In genomic region chr11:117546431-117547160, GRCh38 we compare ENCODE assay signal across 31 cellular contexts.
DNase-seq lines count a peak whose midpoint lies in the region; ATAC-seq, FAIRE-seq and TF ChIP-seq lines count a peak whose summit lies in the region.
"Had no signal": no experiment of that assay in that cellular context is flagged by ENCODE, and none has a peak within 500 bp of the region (broad histone marks: within the 10 kb centered on the region; RNA-seq: fewer than 3 reads in every experiment).

No MANE protein-coding gene starts in this region.

- H4K20me1 ChIP-seq in IMR-90 (ENCODE audit: insufficient read depth, low read length) = no peaks in the 10 kb centered on the region
- H4K20me1 ChIP-seq in astrocyte (ENCODE audit: insufficient read depth, low read length) = no peaks in the 10 kb centered on the region

- H3K36me3 Mint-ChIP-seq in astrocyte (ENCODE audit: low read depth, unreplicated experiment) (peaks cover 2% of the 10 kb centered on the region), osteocyte (ENCODE audit: unreplicated experiment) (no peaks in the 10 kb centered on the region)
- H3K36me3 Mint-ChIP-seq: mesothelial cell of epicardium; naive thymus-derived CD4-positive, alpha-beta T cell had no signal

- H3K27ac Mint-ChIP-seq in astrocyte (ENCODE audit: unreplicated experiment) (peak overlapping the region; percentile 41), osteocyte (ENCODE audit: unreplicated experiment) (no peak overlapping the region)
- H3K27ac Mint-ChIP-seq: activated CD8-positive, alpha-beta T cell treated with anti-CD3 and anti-CD28 coated beads, Interleukin-2, amount 10 ng/mL, durations not matched to agents 7 days and 5 days; effector memory CD8-positive, alpha-beta T cell; mesothelial cell of epicardium; naive thymus-derived CD4-positive, alpha-beta T cell had no signal

- H2BK15ac ChIP-seq in IMR-90 (ENCODE audit: low read depth, low read length) (no peak overlapping the region), neuronal stem cell (ENCODE audit: low read length) (no peak overlapping the region)

- H3K9me3 ChIP-seq in IMR-90 (ENCODE audit: control insufficient read depth, insufficient read depth, low read length) (no peaks in the 10 kb centered on the region), astrocyte (ENCODE audit: insufficient read depth, low read depth, low read length) (no peaks in the 10 kb centered on the region), neuronal stem cell (replicated peaks in 1 of 2; ENCODE audit: control insufficient read depth in 2 of 2, insufficient read depth in 1 of 2, low read depth in 1 of 2, low read length in 2 of 2) (peaks cover 0 to 3% of the 10 kb centered on the region in 2 donors)
- H3K9me3 ChIP-seq: Caco-2, esophagus muscularis mucosa, left ventricle myocardium inferior, sigmoid colon, testis, uterus had no signal

- H4K91ac ChIP-seq in IMR-90 (ENCODE audit: insufficient read depth, low read depth, low read length) = no peak overlapping the region
- no peak overlapping the region for H4K91ac ChIP-seq in neuronal stem cell (ENCODE audit: low read depth, low read length, poor library complexity)

- H3K4me1 Mint-ChIP-seq in astrocyte (ENCODE audit: low read depth, unreplicated experiment) = peaks cover 20% of the 10 kb centered on the region
- H3K4me1 Mint-ChIP-seq in osteocyte (ENCODE audit: unreplicated experiment) = no peaks in the 10 kb centered on the region
- H3K4me1 Mint-ChIP-seq: mesothelial cell of epicardium; naive thymus-derived CD4-positive, alpha-beta T cell had no signal

- H3K4me2 ChIP-seq in IMR-90 (ENCODE audit: low read depth, low read length) = no peak overlapping the region
- no peak overlapping the region for H3K4me2 ChIP-seq in astrocyte (ENCODE audit: low read length)
- H3K4me2 ChIP-seq in neuronal stem cell (ENCODE audit: insufficient read depth, low read length, poor library complexity, severe bottlenecking) = no peak overlapping the region

- in situ Hi-C loops in IMR-90 (cut with MboI; ENCODE audit: low sequenced_read_pairs) = no loop called here

- FAIRE-seq in astrocyte (lab: Jason Lieb, UNC) = no peak
- FAIRE-seq: frontal cortex, HepG2, TTC549 had no signal

- H3K27me3 ChIP-seq in IMR-90 (ENCODE audit: control insufficient read depth, insufficient read depth, low read length) (peaks cover 9% of the 10 kb centered on the region), astrocyte (ENCODE audit: insufficient read depth, low read length) (peaks cover 3% of the 10 kb centered on the region), neuronal stem cell (ENCODE audit: control insufficient read depth in 3 of 3, insufficient read depth in 3 of 3, low read depth in 1 of 3, low read length in 3 of 3) (no peaks in the 10 kb centered on the region)
- H3K27me3 ChIP-seq: sigmoid colon, testis, uterus had no signal

- H3K23ac ChIP-seq in IMR-90 (ENCODE audit: low read depth, low read length) (no peak overlapping the region), neuronal stem cell (ENCODE audit: low read depth, low read length, poor library complexity) (no peak overlapping the region)

- H3K27ac ChIP-seq in IMR-90 (ENCODE audit: insufficient read depth, low read length) (no peak overlapping the region), astrocyte (ENCODE audit: low read depth, low read length) (no peak overlapping the region), neuronal stem cell (replicated peaks; ENCODE audit: low read length) (no peak overlapping the region)
- H3K27ac ChIP-seq: esophagus muscularis mucosa, left ventricle myocardium inferior, parathyroid adenoma, sigmoid colon, testis, uterus had no signal

- H3K36me3 ChIP-seq in IMR-90 (ENCODE audit: control insufficient read depth, insufficient read depth, low read length) = no peaks in the 10 kb centered on the region
- no peaks in the 10 kb centered on the region for H3K36me3 ChIP-seq in astrocyte (ENCODE audit: insufficient read depth, low read length)
- no peaks in the 10 kb centered on the region for H3K36me3 ChIP-seq in neuronal stem cell (replicated peaks in 1 of 2; ENCODE audit: control insufficient read depth in 2 of 2, insufficient read depth in 2 of 2, low read length in 2 of 2)
- H3K36me3 ChIP-seq: esophagus muscularis mucosa, left ventricle myocardium inferior, sigmoid colon, uterus had no signal

- H3K9me3 Mint-ChIP-seq in astrocyte (ENCODE audit: unreplicated experiment) (peaks cover 10% of the 10 kb centered on the region), osteocyte (ENCODE audit: unreplicated experiment) (no peaks in the 10 kb centered on the region)
- H3K9me3 Mint-ChIP-seq: effector memory CD8-positive, alpha-beta T cell had no signal

- POLR2A ChIA-PET in IMR-90 (lab: Charles Lee; ENCODE audit: unreplicated experiment) = no interaction called here

- TF ChIP-seq CTCF in IMR-90 (conservative IDR thresholded peaks at IDR 0.05; ENCODE audit: low read depth, low read length) (no peak), astrocyte (IDR thresholded peaks at IDR 0.05; ENCODE audit: insufficient read depth, low read depth, low read length) (no peak), osteocyte (IDR thresholded peaks at IDR 0.05) (no peak)

- H3K27me3 Mint-ChIP-seq in astrocyte (ENCODE audit: low read depth, unreplicated experiment) = peaks cover 71% of the 10 kb centered on the region
- peaks cover 19% of the 10 kb centered on the region for H3K27me3 Mint-ChIP-seq in osteocyte (ENCODE audit: unreplicated experiment)

- H3K79me1 ChIP-seq in IMR-90 (ENCODE audit: low read depth in 1 of 2, low read length in 2 of 2) (no peaks in the 10 kb centered on the region), neuronal stem cell (ENCODE audit: low read depth, low read length) (no peaks in the 10 kb centered on the region)

- H3K14ac ChIP-seq in IMR-90 (replicated peaks; ENCODE audit: low read depth, low read length) (no peak overlapping the region), neuronal stem cell (ENCODE audit: low read length) (no peak overlapping the region)

- no peak overlapping the region for H2AK9ac ChIP-seq in IMR-90 (replicated peaks; ENCODE audit: low read depth, low read length, poor library complexity)

- dilution Hi-C loops in IMR-90 (cut with HindIII; ENCODE audit: low sequenced_read_pairs, unreplicated experiment) = no loop called here

- peak overlapping the region; percentile 41 for H2BK12ac ChIP-seq in neuronal stem cell (ENCODE audit: low read length)

- no peak overlapping the region for H2BK5ac ChIP-seq in IMR-90 (ENCODE audit: low read depth, low read length, poor library complexity, severe bottlenecking)
- H2BK5ac ChIP-seq in neuronal stem cell (ENCODE audit: low read length) = no peak overlapping the region

- no TSS peak for BruUV-seq in IMR-90 (replicated peaks; lab: Mats Ljungman, UMichigan)

- no peak for ATAC-seq in IMR-90 (ENCODE audit: low read depth)
- ATAC-seq in GM21576 (IDR thresholded peaks at IDR 0.05; ENCODE audit: unreplicated experiment) = no peak
- ATAC-seq: activated CD8-positive, alpha-beta T cell treated with anti-CD3 and anti-CD28 coated beads, Interleukin-2, amount 10 ng/mL, durations not matched to agents 7 days and 5 days; effector memory CD8-positive, alpha-beta T cell; HepG2; naive thymus-derived CD4-positive, alpha-beta T cell had no signal

- WGBS in IMR-90 (ENCODE audit: extremely low coverage in 2 of 2, insufficient read length in 1 of 2), 2 experiments = no CpG with 5 or more reads among the region's 9 CpGs
- WGBS in neuronal stem cell (ENCODE audit: extremely low coverage in 2 of 2, insufficient read length in 2 of 2, insufficient replicate concordance in 1 of 2), 2 donors = no CpG with 5 or more reads among the region's 9 CpGs

- H2AFZ ChIP-seq in IMR-90 (replicated peaks; ENCODE audit: low read length, poor library complexity) (peak overlapping the region; percentile 32), astrocyte (ENCODE audit: low read depth, low read length) (no peak overlapping the region), neuronal stem cell (ENCODE audit: low read length) (peak overlapping the region; percentile 72)
- H2AFZ ChIP-seq: parathyroid adenoma had no signal

- no peak for TF ChIP-seq RAD21 in IMR-90 (IDR thresholded peaks at IDR 0.05; ENCODE audit: low read length)

- H3K56ac ChIP-seq in IMR-90 (ENCODE audit: extremely low read depth, insufficient read depth, low read length) = no peak overlapping the region

- intact Hi-C loops in IMR-90 (cut with micrococcal nuclease) = no loop called here

- H3K79me2 ChIP-seq in astrocyte (ENCODE audit: insufficient read depth, low read length) = no peaks in the 10 kb centered on the region
- H3K79me2 ChIP-seq: parathyroid adenoma had no signal

- DNase-seq in IMR-90 (no peak), NCI-H2081 treated with DMSO at 0.1 percent for 48 hours (lab: John Stamatoyannopoulos, UW) (peak; percentile 67), astrocyte (ENCODE audit: low read depth) (no peak), neuronal stem cell (ENCODE audit: low spot score) (no peak), KG1 (lab: John Stamatoyannopoulos, UW) (no peak), osteocyte (ENCODE audit: extremely low spot score, unreplicated experiment) (no peak)
- DNase-seq: activated CD4-positive, CD25-positive, alpha-beta regulatory T cell treated with anti-CD3 and anti-CD28 coated beads, Interleukin-2, amount 50 U/mL, for 72 hours; activated CD8-positive, alpha-beta T cell treated with anti-CD3 and anti-CD28 coated beads, Interleukin-2, amount 10 ng/mL, durations not matched to agents 7 days and 5 days; activated gamma-delta T cell; activated T-cell treated with anti-CD3 and anti-CD28 coated beads for 4 hours; C1 segment of cervical spinal cord; Caco-2; effector memory CD8-positive, alpha-beta T cell; HCEC 1CT; hippocampal formation; left ventricle myocardium inferior; naive thymus-derived CD4-positive, alpha-beta T cell; NCI-H146; NCI-H446 treated with DMSO at 0.1 percent for 48 hours; sigmoid colon; stimulated activated naive CD4-positive, alpha-beta T cell treated with Interleukin-2 at 50 U/mL for 16 hours; T-helper 1 cell; testis; uterus had no signal

- H3K18ac ChIP-seq in IMR-90 (ENCODE audit: low read depth, low read length) (no peak overlapping the region), neuronal stem cell (ENCODE audit: low read length) (peak overlapping the region; percentile 22)

- no peak overlapping the region for H4K8ac ChIP-seq in IMR-90 (ENCODE audit: low read depth in 2 of 2, low read length in 2 of 2)
- H4K8ac ChIP-seq in neuronal stem cell (ENCODE audit: low read depth, low read length) = no peak overlapping the region

- no peak overlapping the region for H3K4me3 Mint-ChIP-seq in astrocyte (ENCODE audit: unreplicated experiment)
- no peak overlapping the region for H3K4me3 Mint-ChIP-seq in osteocyte (ENCODE audit: unreplicated experiment)
- H3K4me3 Mint-ChIP-seq: activated CD8-positive, alpha-beta T cell treated with anti-CD3 and anti-CD28 coated beads, Interleukin-2, amount 10 ng/mL, durations not matched to agents 7 days and 5 days; effector memory CD8-positive, alpha-beta T cell; mesothelial cell of epicardium; naive thymus-derived CD4-positive, alpha-beta T cell had no signal

- H3K4ac ChIP-seq in IMR-90 (ENCODE audit: low read depth, low read length) (no peak overlapping the region), neuronal stem cell (ENCODE audit: low read length) (no peak overlapping the region)

- H4K5ac ChIP-seq in IMR-90 (ENCODE audit: low read depth, low read length) = no peak overlapping the region

- no peak overlapping the region for H3K9ac ChIP-seq in IMR-90 (ENCODE audit: low read depth, low read length)
- no peak overlapping the region for H3K9ac ChIP-seq in astrocyte (ENCODE audit: low read length)
- H3K9ac ChIP-seq in neuronal stem cell (ENCODE audit: low read depth, low read length, poor library complexity) = no peak overlapping the region
- H3K9ac ChIP-seq: parathyroid adenoma had no signal

- no peak overlapping the region for H3K4me3 ChIP-seq in IMR-90 (ENCODE audit: insufficient read depth, low read depth, low read length)
- no peak overlapping the region for H3K4me3 ChIP-seq in astrocyte (ENCODE audit: insufficient read depth, low read depth, low read length)
- no peak overlapping the region for H3K4me3 ChIP-seq in neuronal stem cell (ENCODE audit: low read length in 2 of 2)
- H3K4me3 ChIP-seq: esophagus muscularis mucosa, left ventricle myocardium inferior, sigmoid colon, testis, uterus had no signal

- CTCF ChIA-PET in IMR-90 (lab: Yijun Ruan, JAX) = no interaction called here

- H2BK120ac ChIP-seq in IMR-90 (ENCODE audit: low read depth, low read length) (no peak overlapping the region), neuronal stem cell (ENCODE audit: low read depth, low read length) (peak overlapping the region; percentile 68)

- H2AK5ac ChIP-seq in IMR-90 (ENCODE audit: low read depth, low read length) = no peak overlapping the region
- H2AK5ac ChIP-seq in neuronal stem cell (ENCODE audit: low read depth, low read length) = no peak overlapping the region

- H3K9me1 ChIP-seq in IMR-90 (ENCODE audit: insufficient read depth, low read length) = no peaks in the 10 kb centered on the region

- H2BK20ac ChIP-seq in IMR-90 (ENCODE audit: low read depth, low read length) = no peak overlapping the region

- H3K4me1 ChIP-seq in IMR-90 (ENCODE audit: control insufficient read depth, insufficient read depth, low read length) (no peaks in the 10 kb centered on the region), astrocyte (ENCODE audit: insufficient read depth, low read length) (no peaks in the 10 kb centered on the region), neuronal stem cell (ENCODE audit: control insufficient read depth in 2 of 2, insufficient read depth in 1 of 2, low read depth in 1 of 2, low read length in 2 of 2) (peaks cover 9 to 24% of the 10 kb centered on the region in 2 donors)
- H3K4me1 ChIP-seq: Caco-2, esophagus muscularis mucosa, left ventricle myocardium inferior, parathyroid adenoma, sigmoid colon, testis, uterus had no signal

- no peak for TF ChIP-seq POLR2A in IMR-90 (IDR thresholded peaks at IDR 0.05; ENCODE audit: low read depth, low read length)
